9 cellular contexts compared by ENCODE assay signal in genomic region chr14:93059917-93060545, GRCh38.
DNase-seq lines count a peak whose midpoint lies in the region; TF ChIP-seq lines count a peak whose summit lies in the region.
"Had no signal": no experiment of that assay in that cellular context is flagged by ENCODE, and none has a peak within 500 bp of the region (broad histone marks: within the 10 kb centered on the region; RNA-seq: fewer than 3 reads in every experiment).

No MANE protein-coding gene starts in this region.

- H3K4me3 ChIP-seq in duodenal mucosa (ENCODE audit: low read depth in 1 of 2, low read length in 2 of 2), result no peak overlapping the region
- H3K4me3 ChIP-seq in neutrophil (ENCODE audit: low read depth in 1 of 2, low read length in 1 of 2), result no peak overlapping the region

- H3K36me3 ChIP-seq in KOPT-K1 (ENCODE audit: insufficient read depth, low read length) (peaks cover 14% of the 10 kb centered on the region; the same call in 1 of the 2 replicates), duodenal mucosa (ENCODE audit: control insufficient read depth in 1 of 2, insufficient read depth in 2 of 2, low read length in 2 of 2) (no peaks in the 10 kb centered on the region), neutrophil (peaks cover 12% of the 10 kb centered on the region)

- no peaks in the 10 kb centered on the region for H3K9me3 ChIP-seq in KOPT-K1 (ENCODE audit: insufficient read depth, low read length, poor library complexity, severe bottlenecking)
- no peaks in the 10 kb centered on the region for H3K9me3 ChIP-seq in duodenal mucosa (ENCODE audit: control insufficient read depth in 1 of 2, low read length in 2 of 2)
- no peaks in the 10 kb centered on the region for H3K9me3 ChIP-seq in neutrophil

- no peak for TF ChIP-seq CTCF in neutrophil (IDR thresholded peaks at IDR 0.05)

- H3K27me3 ChIP-seq in duodenal mucosa (ENCODE audit: control insufficient read depth in 1 of 2, insufficient read depth in 2 of 2, low read length in 2 of 2), result no peaks in the 10 kb centered on the region
- no peaks in the 10 kb centered on the region for H3K27me3 ChIP-seq in neutrophil

- H3K9ac ChIP-seq in duodenal mucosa (ENCODE audit: low read depth in 1 of 2, low read length in 2 of 2), result peak overlapping the region in 1 of 2 donors; percentile 18

- H3K27ac ChIP-seq in KOPT-K1 (ENCODE audit: low read depth, low read length, poor library complexity, severe bottlenecking) (peak overlapping the region; percentile 59), duodenal mucosa (ENCODE audit: low read depth, low read length) (peak overlapping the region; percentile 39), neutrophil (peak overlapping the region; percentile 78)

- peaks cover 45 to 47% of the 10 kb centered on the region in 2 donors for H3K4me1 ChIP-seq in duodenal mucosa (ENCODE audit: control insufficient read depth in 1 of 2, insufficient read depth in 2 of 2, low read length in 2 of 2)
- H3K4me1 ChIP-seq in neutrophil (ENCODE audit: control insufficient read depth in 1 of 2, insufficient read depth in 1 of 2, low read depth in 1 of 2, low read length in 1 of 2), result peaks cover 19 to 29% of the 10 kb centered on the region in 2 experiments

- DNase-seq in GDM1 (lab: John Stamatoyannopoulos, UW), result peak; percentile 42
- DNase-seq in NCI-H2081 treated with DMSO at 0.1 percent for 48 hours (lab: John Stamatoyannopoulos, UW), result no peak
- no peak for DNase-seq in NCI-H1436 treated with DMSO at 0.1 percent for 48 hours (lab: John Stamatoyannopoulos, UW)
- no peak for DNase-seq in DMS79 treated with DMSO at 0.1 percent for 48 hours (lab: John Stamatoyannopoulos, UW)
- no peak for DNase-seq in NOMO-1 treated with dmso at 0.1 percent for 144 hours (lab: John Stamatoyannopoulos, UW; ENCODE audit: unreplicated experiment)
- DNase-seq: NCI-H2171 treated with DMSO at 0.1 percent for 48 hours had no signal
